In genomic region chr6:37724530-37725220, GRCh38 we compare ENCODE assay signal across 1 cellular context.
A peak's percentile ranks its signal among the peaks of the same experiment; 100 is the strongest.
TF ChIP-seq lines count a peak whose summit lies in the region.

No MANE protein-coding gene starts in this region.

TF ChIP-seq in K562, 482 proteins besides CTCF, POLR2A, EP300 and RAD21 (continued from another document):
- TF ChIP-seq DLX4 (CRISPR knock-in tag; IDR thresholded peaks at IDR 0.05): no peak
- TF ChIP-seq RNF2 (IDR thresholded peaks at IDR 0.05): no peak
- TF ChIP-seq SMC3 (conservative IDR thresholded peaks at IDR 0.05; ENCODE audit: insufficient read depth, low read depth, low read length): no peak
- no peak for TF ChIP-seq ZNF274 (IDR thresholded peaks at IDR 0.05; ENCODE audit: borderline replicate concordance, low read depth, low read length)
- TF ChIP-seq NFIC (IDR thresholded peaks at IDR 0.05): no peak
- no peak for TF ChIP-seq ZNF780A (CRISPR knock-in tag; IDR thresholded peaks at IDR 0.05)
- TF ChIP-seq EZH2 (IDR thresholded peaks at IDR 0.05; ENCODE audit: borderline replicate concordance, low read depth, low read length): 0 out of 2 replicates have a peak, but pooled peaks have one; percentile 14
- TF ChIP-seq IFI16 (CRISPR knock-in tag; IDR thresholded peaks at IDR 0.05): no peak
- no peak for TF ChIP-seq ZNF507 (tag; conservative IDR thresholded peaks at IDR 0.05)
- TF ChIP-seq ZNF217 (CRISPR knock-in tag; IDR thresholded peaks at IDR 0.05): no peak
- peak; percentile 87 for TF ChIP-seq RBM25 (IDR thresholded peaks at IDR 0.05; ENCODE audit: low read depth, low read length, severe bottlenecking)
- TF ChIP-seq ZNF24 (IDR thresholded peaks at IDR 0.05): no peak
- no peak for TF ChIP-seq DDX20 (tag; IDR thresholded peaks at IDR 0.05; ENCODE audit: low read depth)
- no peak for TF ChIP-seq GTF3C2 (IDR thresholded peaks at IDR 0.05; ENCODE audit: borderline replicate concordance, extremely low read depth, insufficient read length)
- no peak for TF ChIP-seq PHF21A (IDR thresholded peaks at IDR 0.05; ENCODE audit: borderline replicate concordance, low read depth)
- TF ChIP-seq ZFP30 (CRISPR knock-in tag; IDR thresholded peaks at IDR 0.05; ENCODE audit: borderline replicate concordance): no peak
- no peak for TF ChIP-seq RBM15 (IDR thresholded peaks at IDR 0.05; ENCODE audit: insufficient read depth, low read length)
- no peak for TF ChIP-seq MGA (IDR thresholded peaks at IDR 0.05)
- peak; percentile 74 for TF ChIP-seq ZFP36 (IDR thresholded peaks at IDR 0.05; ENCODE audit: low read depth, low read length, partially characterized antibody)
